17 cellular contexts compared by ENCODE assay signal in the genomic region with DNA sequence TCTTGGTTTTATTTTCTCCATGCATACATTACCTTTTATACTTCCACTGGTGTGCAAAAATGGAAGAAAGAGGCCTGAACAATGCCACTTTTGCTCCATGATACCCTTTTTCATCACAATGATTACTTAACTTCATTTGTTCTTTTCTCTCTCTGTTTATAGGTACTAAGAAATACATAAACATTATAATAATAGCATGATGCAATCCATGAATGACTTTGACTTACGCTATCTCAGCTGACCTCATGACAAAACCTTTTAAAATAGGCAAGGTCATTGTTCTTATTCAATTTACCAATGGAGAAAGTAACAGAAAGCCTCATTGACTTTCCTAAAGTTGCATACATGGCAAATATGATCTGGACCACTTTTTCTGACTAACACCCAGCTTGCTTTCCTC.
DNase-seq lines count a peak whose midpoint lies in the region; ATAC-seq and TF ChIP-seq lines count a peak whose summit lies in the region.
"Had no signal": no experiment of that assay in that cellular context is flagged by ENCODE, and none has a peak within 500 bp of the region (broad histone marks: within the 10 kb centered on the region; RNA-seq: fewer than 3 reads in every experiment).

No MANE protein-coding gene starts in this region.

- peaks cover 78% of the 10 kb centered on the region for H3K36me3 ChIP-seq in DND-41 (ENCODE audit: insufficient read depth, low read length)
- no peaks in the 10 kb centered on the region for H3K36me3 ChIP-seq in mesenchymal stem cell (ENCODE audit: control insufficient read depth in 1 of 2, insufficient read depth in 2 of 2, low read depth in 1 of 2, low read length in 2 of 2)

- no peak overlapping the region for H2AK5ac ChIP-seq in mesenchymal stem cell (ENCODE audit: low read length, severe bottlenecking)

- H2BK5ac ChIP-seq in mesenchymal stem cell (ENCODE audit: low read depth, low read length, poor library complexity, severe bottlenecking), result no peak overlapping the region

- H3K79me2 ChIP-seq in DND-41 (ENCODE audit: insufficient read depth, low read length), result no peaks in the 10 kb centered on the region

- H3K9me3 ChIP-seq in DND-41 (ENCODE audit: insufficient read depth, low read length, severe bottlenecking) (no peaks in the 10 kb centered on the region), mesenchymal stem cell (ENCODE audit: control insufficient read depth, low read length) (no peaks in the 10 kb centered on the region)
- H3K9me3 ChIP-seq: Caco-2 had no signal

- no peak overlapping the region for H4K8ac ChIP-seq in mesenchymal stem cell (ENCODE audit: low read length)

- no peak overlapping the region for H3K14ac ChIP-seq in mesenchymal stem cell (ENCODE audit: low read length in 2 of 2)

- no peak for ATAC-seq in DND-41 (ENCODE audit: insufficient read depth, low read depth)
- ATAC-seq: CD8-positive, alpha-beta T cell; GM12878; GM23338; HCT116 had no signal

- no peaks in the 10 kb centered on the region for H3K79me1 ChIP-seq in mesenchymal stem cell (replicated peaks; ENCODE audit: low read length, poor library complexity, severe bottlenecking)

- H2BK120ac ChIP-seq in mesenchymal stem cell (ENCODE audit: low read depth, low read length), result no peak overlapping the region

- TF ChIP-seq POLR2A in lower leg skin (IDR thresholded peaks at IDR 0.05), result no peak

- H3K4me2 ChIP-seq in DND-41 (ENCODE audit: insufficient read depth, low read length), result no peak overlapping the region
- no peak overlapping the region for H3K4me2 ChIP-seq in mesenchymal stem cell (ENCODE audit: low read length, poor library complexity, severe bottlenecking)
- H3K4me2 ChIP-seq: GM23338 had no signal

- H3K23ac ChIP-seq in mesenchymal stem cell (ENCODE audit: low read length in 2 of 2), result no peak overlapping the region

- H2BK12ac ChIP-seq in mesenchymal stem cell (ENCODE audit: low read length in 2 of 2), result no peak overlapping the region

- H3K9ac ChIP-seq in DND-41 (ENCODE audit: low read depth, low read length) (no peak overlapping the region), mesenchymal stem cell (ENCODE audit: low read length) (no peak overlapping the region)

- H3K4me1 ChIP-seq in DND-41 (ENCODE audit: insufficient read depth, low read length) (no peaks in the 10 kb centered on the region), mesenchymal stem cell (ENCODE audit: control insufficient read depth, insufficient read depth, low read depth, low read length) (peaks cover under 1% of the 10 kb centered on the region)
- H3K4me1 ChIP-seq: Caco-2 had no signal

- H3K27ac ChIP-seq in DND-41 (ENCODE audit: low read length) (peak overlapping the region; percentile 19; the same call in 1 of the 2 replicates), mesenchymal stem cell (ENCODE audit: low read length, poor library complexity, severe bottlenecking) (no peak overlapping the region)

- no peak overlapping the region for H2AFZ ChIP-seq in DND-41 (ENCODE audit: low read depth, low read length)
- no peak overlapping the region for H2AFZ ChIP-seq in mesenchymal stem cell (ENCODE audit: low read depth, low read length)
- H2AFZ ChIP-seq: GM23338 had no signal

- DNase-seq in DND-41 (no peak), amniotic epithelial cell (ENCODE audit: low read depth) (peak; percentile 19), fibroblast of pulmonary artery (ENCODE audit: low read depth) (peak; percentile 24), lower leg skin (ENCODE audit: low spot score in 2 of 2) (no peak), nucleus accumbens (lab: John Stamatoyannopoulos, UW) (no peak), mesenchymal stem cell (no peak)
- DNase-seq: C1 segment of cervical spinal cord; Caco-2; CD4-positive, CD25-positive, alpha-beta regulatory T cell; CD8-positive, alpha-beta T cell; DMS153; EL; GDM1; H9 had no signal

- H3K4me3 ChIP-seq in DND-41 (ENCODE audit: low read depth in 1 of 2, low read length in 2 of 2) (no peak overlapping the region), fibroblast of pulmonary artery (replicated peaks; ENCODE audit: low read depth, low read length) (no peak overlapping the region), lower leg skin (ENCODE audit: low read depth, poor library complexity, severe bottlenecking) (no peak overlapping the region), mesenchymal stem cell (ENCODE audit: insufficient read depth in 1 of 2, low read depth in 1 of 2, low read length in 2 of 2) (no peak overlapping the region)
- H3K4me3 ChIP-seq: GM12878, GM23338 had no signal

- H3K4ac ChIP-seq in mesenchymal stem cell (ENCODE audit: low read depth in 1 of 2, low read length in 2 of 2), result no peak overlapping the region

- H4K20me1 ChIP-seq in DND-41 (ENCODE audit: insufficient read depth, low read length), result no peaks in the 10 kb centered on the region

- TF ChIP-seq CTCF in DND-41 (IDR thresholded peaks at IDR 0.05; ENCODE audit: borderline replicate concordance, extremely low read depth, low read length, poor library complexity, severe bottlenecking), result no peak
- no peak for TF ChIP-seq CTCF in fibroblast of pulmonary artery (IDR thresholded peaks at IDR 0.05; ENCODE audit: low read length, missing control alignments)
- TF ChIP-seq CTCF in lower leg skin (IDR thresholded peaks at IDR 0.05), result no peak

- H3K27me3 ChIP-seq in DND-41 (ENCODE audit: insufficient read depth, low read length, poor library complexity) (no peaks in the 10 kb centered on the region), mesenchymal stem cell (ENCODE audit: control insufficient read depth in 1 of 2, insufficient read depth in 1 of 2, low read length in 2 of 2) (no peaks in the 10 kb centered on the region)

- no peak overlapping the region for H4K91ac ChIP-seq in mesenchymal stem cell (ENCODE audit: low read length)

- intact Hi-C loops in lower leg skin (cut with DNase I; ENCODE audit: low total_unique reads), result no loop called here

- H2BK15ac ChIP-seq in mesenchymal stem cell (ENCODE audit: low read depth, poor library complexity, severe bottlenecking), result no peak overlapping the region

- WGBS in lower leg skin, 2 donors, result 97% methylated on average over 1 of the region's 1 CpG
- 88% methylated on average over 1 of the region's 1 CpG for WGBS in mesenchymal stem cell

- no peak overlapping the region for H3K18ac ChIP-seq in mesenchymal stem cell (ENCODE audit: low read depth in 1 of 2, low read length in 2 of 2)

Comparison
In these comparisons a context has a peak if more than half of its experiments do, and no peak if none do; other contexts are left out.
1. DNase-seq: peak in amniotic epithelial cell (single experiment) and fibroblast of pulmonary artery (single experiment); none in DND-41 (single experiment), lower leg skin (0 of 2), nucleus accumbens (0 of 56) and mesenchymal stem cell (single experiment).